Comparison of ENCODE assay signal across 1 cellular context in the genomic region with DNA sequence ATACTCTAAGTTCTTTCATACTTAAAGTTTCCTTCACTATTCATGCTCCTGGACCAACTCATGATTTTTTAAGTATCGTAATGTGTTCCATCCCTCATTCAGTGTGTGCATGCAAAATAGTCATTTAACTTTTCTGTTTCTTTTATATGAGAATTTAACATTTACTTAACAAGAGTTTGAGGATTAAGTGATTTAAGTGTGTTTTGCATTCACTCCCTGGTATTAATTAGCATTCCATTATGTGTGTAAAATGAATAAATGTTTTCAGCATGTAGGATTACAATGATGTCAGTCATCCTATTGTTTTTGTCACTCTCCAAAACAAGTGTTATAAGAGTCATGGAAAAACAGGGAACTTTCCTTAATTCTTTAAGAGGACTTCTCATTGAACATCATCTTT.
TF ChIP-seq lines count a peak whose summit lies in the region.

No MANE protein-coding gene starts in this region.

TF ChIP-seq in GM23338, 12 proteins besides CTCF, POLR2A, EP300 and RAD21:
- TF ChIP-seq ZNF114 (CRISPR knock-in tag; IDR thresholded peaks at IDR 0.05) (no peak), POLR2AphosphoS5 (IDR thresholded peaks at IDR 0.05; ENCODE audit: low read depth) (no peak), CREB1 (CRISPR knock-in tag; IDR thresholded peaks at IDR 0.05; ENCODE audit: low read depth) (no peak), ZNF331 (CRISPR knock-in tag; IDR thresholded peaks at IDR 0.05; ENCODE audit: low read depth) (no peak), JUNB (IDR thresholded peaks at IDR 0.05; ENCODE audit: unreplicated experiment) (no peak), STAT1 (IDR thresholded peaks at IDR 0.05; ENCODE audit: unreplicated experiment) (no peak), EZH2phosphoT487 (IDR thresholded peaks at IDR 0.05; ENCODE audit: unreplicated experiment) (no peak), NANOG (IDR thresholded peaks at IDR 0.05; ENCODE audit: borderline replicate concordance) (no peak), EZH2 (IDR thresholded peaks at IDR 0.05; ENCODE audit: low read depth, unreplicated experiment) (no peak)
- TF ChIP-seq, protein P1, sequence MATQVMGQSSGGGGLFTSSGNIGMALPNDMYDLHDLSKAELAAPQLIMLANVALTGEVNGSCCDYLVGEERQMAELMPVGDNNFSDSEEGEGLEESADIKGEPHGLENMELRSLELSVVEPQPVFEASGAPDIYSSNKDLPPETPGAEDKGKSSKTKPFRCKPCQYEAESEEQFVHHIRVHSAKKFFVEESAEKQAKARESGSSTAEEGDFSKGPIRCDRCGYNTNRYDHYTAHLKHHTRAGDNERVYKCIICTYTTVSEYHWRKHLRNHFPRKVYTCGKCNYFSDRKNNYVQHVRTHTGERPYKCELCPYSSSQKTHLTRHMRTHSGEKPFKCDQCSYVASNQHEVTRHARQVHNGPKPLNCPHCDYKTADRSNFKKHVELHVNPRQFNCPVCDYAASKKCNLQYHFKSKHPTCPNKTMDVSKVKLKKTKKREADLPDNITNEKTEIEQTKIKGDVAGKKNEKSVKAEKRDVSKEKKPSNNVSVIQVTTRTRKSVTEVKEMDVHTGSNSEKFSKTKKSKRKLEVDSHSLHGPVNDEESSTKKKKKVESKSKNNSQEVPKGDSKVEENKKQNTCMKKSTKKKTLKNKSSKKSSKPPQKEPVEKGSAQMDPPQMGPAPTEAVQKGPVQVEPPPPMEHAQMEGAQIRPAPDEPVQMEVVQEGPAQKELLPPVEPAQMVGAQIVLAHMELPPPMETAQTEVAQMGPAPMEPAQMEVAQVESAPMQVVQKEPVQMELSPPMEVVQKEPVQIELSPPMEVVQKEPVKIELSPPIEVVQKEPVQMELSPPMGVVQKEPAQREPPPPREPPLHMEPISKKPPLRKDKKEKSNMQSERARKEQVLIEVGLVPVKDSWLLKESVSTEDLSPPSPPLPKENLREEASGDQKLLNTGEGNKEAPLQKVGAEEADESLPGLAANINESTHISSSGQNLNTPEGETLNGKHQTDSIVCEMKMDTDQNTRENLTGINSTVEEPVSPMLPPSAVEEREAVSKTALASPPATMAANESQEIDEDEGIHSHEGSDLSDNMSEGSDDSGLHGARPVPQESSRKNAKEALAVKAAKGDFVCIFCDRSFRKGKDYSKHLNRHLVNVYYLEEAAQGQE (IDR thresholded peaks at IDR 0.05; ENCODE audit: unreplicated experiment) = no peak
- TF ChIP-seq, protein P2, sequence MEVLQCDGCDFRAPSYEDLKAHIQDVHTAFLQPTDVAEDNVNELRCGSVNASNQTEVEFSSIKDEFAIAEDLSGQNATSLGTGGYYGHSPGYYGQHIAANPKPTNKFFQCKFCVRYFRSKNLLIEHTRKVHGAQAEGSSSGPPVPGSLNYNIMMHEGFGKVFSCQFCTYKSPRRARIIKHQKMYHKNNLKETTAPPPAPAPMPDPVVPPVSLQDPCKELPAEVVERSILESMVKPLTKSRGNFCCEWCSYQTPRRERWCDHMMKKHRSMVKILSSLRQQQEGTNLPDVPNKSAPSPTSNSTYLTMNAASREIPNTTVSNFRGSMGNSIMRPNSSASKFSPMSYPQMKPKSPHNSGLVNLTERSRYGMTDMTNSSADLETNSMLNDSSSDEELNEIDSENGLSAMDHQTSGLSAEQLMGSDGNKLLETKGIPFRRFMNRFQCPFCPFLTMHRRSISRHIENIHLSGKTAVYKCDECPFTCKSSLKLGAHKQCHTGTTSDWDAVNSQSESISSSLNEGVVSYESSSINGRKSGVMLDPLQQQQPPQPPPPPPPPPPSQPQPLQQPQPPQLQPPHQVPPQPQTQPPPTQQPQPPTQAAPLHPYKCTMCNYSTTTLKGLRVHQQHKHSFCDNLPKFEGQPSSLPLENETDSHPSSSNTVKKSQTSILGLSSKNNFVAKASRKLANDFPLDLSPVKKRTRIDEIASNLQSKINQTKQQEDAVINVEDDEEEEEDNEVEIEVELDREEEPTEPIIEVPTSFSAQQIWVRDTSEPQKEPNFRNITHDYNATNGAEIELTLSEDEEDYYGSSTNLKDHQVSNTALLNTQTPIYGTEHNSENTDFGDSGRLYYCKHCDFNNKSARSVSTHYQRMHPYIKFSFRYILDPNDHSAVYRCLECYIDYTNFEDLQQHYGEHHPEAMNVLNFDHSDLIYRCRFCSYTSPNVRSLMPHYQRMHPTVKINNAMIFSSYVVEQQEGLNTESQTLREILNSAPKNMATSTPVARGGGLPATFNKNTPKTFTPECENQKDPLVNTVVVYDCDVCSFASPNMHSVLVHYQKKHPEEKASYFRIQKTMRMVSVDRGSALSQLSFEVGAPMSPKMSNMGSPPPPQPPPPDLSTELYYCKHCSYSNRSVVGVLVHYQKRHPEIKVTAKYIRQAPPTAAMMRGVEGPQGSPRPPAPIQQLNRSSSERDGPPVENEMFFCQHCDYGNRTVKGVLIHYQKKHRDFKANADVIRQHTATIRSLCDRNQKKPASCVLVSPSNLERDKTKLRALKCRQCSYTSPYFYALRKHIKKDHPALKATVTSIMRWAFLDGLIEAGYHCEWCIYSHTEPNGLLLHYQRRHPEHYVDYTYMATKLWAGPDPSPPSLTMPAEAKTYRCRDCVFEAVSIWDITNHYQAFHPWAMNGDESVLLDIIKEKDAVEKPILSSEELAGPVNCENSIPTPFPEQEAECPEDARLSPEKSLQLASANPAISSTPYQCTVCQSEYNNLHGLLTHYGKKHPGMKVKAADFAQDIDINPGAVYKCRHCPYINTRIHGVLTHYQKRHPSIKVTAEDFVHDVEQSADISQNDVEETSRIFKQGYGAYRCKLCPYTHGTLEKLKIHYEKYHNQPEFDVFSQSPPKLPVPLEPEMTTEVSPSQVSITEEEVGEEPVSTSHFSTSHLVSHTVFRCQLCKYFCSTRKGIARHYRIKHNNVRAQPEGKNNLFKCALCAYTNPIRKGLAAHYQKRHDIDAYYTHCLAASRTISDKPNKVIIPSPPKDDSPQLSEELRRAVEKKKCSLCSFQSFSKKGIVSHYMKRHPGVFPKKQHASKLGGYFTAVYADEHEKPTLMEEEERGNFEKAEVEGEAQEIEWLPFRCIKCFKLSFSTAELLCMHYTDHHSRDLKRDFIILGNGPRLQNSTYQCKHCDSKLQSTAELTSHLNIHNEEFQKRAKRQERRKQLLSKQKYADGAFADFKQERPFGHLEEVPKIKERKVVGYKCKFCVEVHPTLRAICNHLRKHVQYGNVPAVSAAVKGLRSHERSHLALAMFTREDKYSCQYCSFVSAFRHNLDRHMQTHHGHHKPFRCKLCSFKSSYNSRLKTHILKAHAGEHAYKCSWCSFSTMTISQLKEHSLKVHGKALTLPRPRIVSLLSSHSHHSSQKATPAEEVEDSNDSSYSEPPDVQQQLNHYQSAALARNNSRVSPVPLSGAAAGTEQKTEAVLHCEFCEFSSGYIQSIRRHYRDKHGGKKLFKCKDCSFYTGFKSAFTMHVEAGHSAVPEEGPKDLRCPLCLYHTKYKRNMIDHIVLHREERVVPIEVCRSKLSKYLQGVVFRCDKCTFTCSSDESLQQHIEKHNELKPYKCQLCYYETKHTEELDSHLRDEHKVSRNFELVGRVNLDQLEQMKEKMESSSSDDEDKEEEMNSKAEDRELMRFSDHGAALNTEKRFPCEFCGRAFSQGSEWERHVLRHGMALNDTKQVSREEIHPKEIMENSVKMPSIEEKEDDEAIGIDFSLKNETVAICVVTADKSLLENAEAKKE (CRISPR knock-in tag; IDR thresholded peaks at IDR 0.05) = no peak
- TF ChIP-seq, protein P3, sequence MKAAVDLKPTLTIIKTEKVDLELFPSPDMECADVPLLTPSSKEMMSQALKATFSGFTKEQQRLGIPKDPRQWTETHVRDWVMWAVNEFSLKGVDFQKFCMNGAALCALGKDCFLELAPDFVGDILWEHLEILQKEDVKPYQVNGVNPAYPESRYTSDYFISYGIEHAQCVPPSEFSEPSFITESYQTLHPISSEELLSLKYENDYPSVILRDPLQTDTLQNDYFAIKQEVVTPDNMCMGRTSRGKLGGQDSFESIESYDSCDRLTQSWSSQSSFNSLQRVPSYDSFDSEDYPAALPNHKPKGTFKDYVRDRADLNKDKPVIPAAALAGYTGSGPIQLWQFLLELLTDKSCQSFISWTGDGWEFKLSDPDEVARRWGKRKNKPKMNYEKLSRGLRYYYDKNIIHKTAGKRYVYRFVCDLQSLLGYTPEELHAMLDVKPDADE (IDR thresholded peaks at IDR 0.05) = no peak
